ENCODE assay signal across 8 cellular contexts in genomic region chr19:45887311-45887710, GRCh38. TPM values are rescaled to one million over a fixed set of nuclear protein-coding genes. Genes with fewer than 3 reads are reported as not detected.
DNase-seq lines count a peak whose midpoint lies in the region; ATAC-seq and TF ChIP-seq lines count a peak whose summit lies in the region.

No MANE protein-coding gene starts in this region.

- peak overlapping the region; percentile 57 for H3K4me3 ChIP-seq in GM08714 (ENCODE audit: low read length)
- H3K4me3 ChIP-seq in SJSA1 = peak overlapping the region; percentile 86
- peak overlapping the region; percentile 68 to 91 (median 78) for H3K4me3 ChIP-seq in esophagus muscularis mucosa
- peak overlapping the region; percentile 87 for H3K4me3 ChIP-seq in psoas muscle

- 51% methylated on average over 5 of the region's 5 CpGs for WGBS in esophagus muscularis mucosa
- WGBS in psoas muscle, 3 donors = 56 to 62% (median 58%) methylated on average over 5 of the region's 5 CpGs

- H3K27ac ChIP-seq in SJSA1 = peak overlapping the region; percentile 80
- H3K27ac ChIP-seq in esophagus muscularis mucosa (replicated peaks in 1 of 4) = peak overlapping the region; percentile 88 to 93 (median 90)
- H3K27ac ChIP-seq in psoas muscle = peak overlapping the region; percentile 86

- peak in 1 of 4 donors; percentile 0 for ATAC-seq in psoas muscle
- no peak for ATAC-seq in HG03108 (IDR thresholded peaks at IDR 0.05; ENCODE audit: unreplicated experiment)
- no peak for ATAC-seq in GM21528 (IDR thresholded peaks at IDR 0.05; ENCODE audit: low FRiP score, unreplicated experiment)

- no peak for TF ChIP-seq POLR2A in esophagus muscularis mucosa (IDR thresholded peaks at IDR 0.05; ENCODE audit: low read depth)

- TF ChIP-seq CTCF in esophagus muscularis mucosa (IDR thresholded peaks at IDR 0.05) (no peak), psoas muscle (IDR thresholded peaks at IDR 0.05) (no peak)

- no peaks in the 10 kb centered on the region; the same call in 1 of the 2 replicates for H3K9me3 ChIP-seq in SJSA1 (replicated peaks)
- no peaks in the 10 kb centered on the region for H3K9me3 ChIP-seq in esophagus muscularis mucosa
- H3K9me3 ChIP-seq in psoas muscle = no peaks in the 10 kb centered on the region

- DNase-seq in SJSA1 (ENCODE audit: low read depth in 1 of 2, low spot score in 2 of 2) (no peak), esophagus muscularis mucosa (ENCODE audit: extremely low spot score) (no peak), psoas muscle (no peak), D341Med (ENCODE audit: low spot score) (no peak), DMS79 (lab: John Stamatoyannopoulos, UW) (no peak)

- H3K36me3 ChIP-seq in SJSA1 (peaks cover 34% of the 10 kb centered on the region), esophagus muscularis mucosa (peaks cover 5 to 37% (median 18%) of the 10 kb centered on the region in 4 donors), psoas muscle (ENCODE audit: insufficient read depth in 1 of 2, low read depth in 1 of 2) (peaks cover 0 to 30% of the 10 kb centered on the region in 2 donors)

- H3K27me3 ChIP-seq in SJSA1 (replicated peaks) = no peaks in the 10 kb centered on the region
- no peaks in the 10 kb centered on the region for H3K27me3 ChIP-seq in esophagus muscularis mucosa
- no peaks in the 10 kb centered on the region for H3K27me3 ChIP-seq in psoas muscle (ENCODE audit: insufficient read depth in 3 of 3, low read length in 2 of 3)

- TF ChIP-seq EP300 in esophagus muscularis mucosa (IDR thresholded peaks at IDR 0.05) = no peak

- intact Hi-C loops in esophagus muscularis mucosa (cut with DNase I) = loop anchor here (2.0 kb wide), 1 partner anchor 25 kb away; the partner anchor contains the start of gene SYMPK
- intact Hi-C loops in psoas muscle (cut with DNase I) = loop anchor here in 1 of 2 donors (5.0 kb wide), 1 partner anchor 110 kb away; the partner anchor contains the start of gene CCDC61

- H3K4me1 ChIP-seq in SJSA1 (replicated peaks) = peaks cover 25% of the 10 kb centered on the region
- peaks cover 31 to 47% (median 45%) of the 10 kb centered on the region in 4 donors for H3K4me1 ChIP-seq in esophagus muscularis mucosa
- peaks cover 29% of the 10 kb centered on the region for H3K4me1 ChIP-seq in psoas muscle

RNA-seq across cellular contexts. Expression of gene IRF2BP1, which starts 1.4 kb away (rescaled TPM):
- total RNA-seq in SJSA1 (2014; rRNA removed; shearing (Covaris generic)) = 42.9 and 50.1 TPM in 2 replicates
- 10 to 100 TPM; 22.4 to 58.7 (median 44.2) TPM for total RNA-seq in esophagus muscularis mucosa
- total RNA-seq in psoas muscle = 10 to 100 TPM; 16.2 to 25.4 (median 21.1) TPM
- polyA plus RNA-seq in psoas muscle = 10 to 100 TPM; 12.6 to 17.6 (median 14.2) TPM

RNA-seq across cellular contexts. Expression of gene MYPOP, which starts 15.1 kb away (rescaled TPM):
- 1.3 and 1.4 TPM in 2 replicates for total RNA-seq in SJSA1 (2014; rRNA removed; shearing (Covaris generic))
- total RNA-seq in esophagus muscularis mucosa (1 to 10 TPM; 3.8 to 7.9 (median 6.0) TPM), psoas muscle (10 to 100 TPM; 11.3 to 14.8 (median 13.1) TPM)
- 10 to 100 TPM; 10.6 to 20.7 (median 11.0) TPM for polyA plus RNA-seq in psoas muscle

RNA-seq across cellular contexts. Expression of gene FOXA3, which starts 23.2 kb away (rescaled TPM):
- not detected in 2 replicates for total RNA-seq in SJSA1 (2014; rRNA removed; shearing (Covaris generic))
- not detected for total RNA-seq in esophagus muscularis mucosa
- total RNA-seq in psoas muscle = not detected
- under 1 TPM; 0.05 to 0.35 (median 0.23) TPM for polyA plus RNA-seq in psoas muscle

RNA-seq across cellular contexts. Expression of gene SYMPK, which starts 24.4 kb away (rescaled TPM):
- 32.4 and 55.0 TPM in 2 replicates for total RNA-seq in SJSA1 (2014; rRNA removed; shearing (Covaris generic))
- total RNA-seq in esophagus muscularis mucosa (10 to 100 TPM; 22.0 to 44.2 (median 36.6) TPM), psoas muscle (10 to 100 TPM; 47.6 to 80.3 (median 56.8) TPM)
- 10 to 100 TPM; 27.6 to 37.3 (median 36.6) TPM for polyA plus RNA-seq in psoas muscle

RNA-seq across cellular contexts. Expression of gene NANOS2, which starts 27.3 kb away (rescaled TPM):
- total RNA-seq in SJSA1 (2014; rRNA removed; shearing (Covaris generic)) = not detected in 2 replicates
- total RNA-seq in esophagus muscularis mucosa (not detected), psoas muscle (not detected)
- not detected for polyA plus RNA-seq in psoas muscle
